In the genomic region with DNA sequence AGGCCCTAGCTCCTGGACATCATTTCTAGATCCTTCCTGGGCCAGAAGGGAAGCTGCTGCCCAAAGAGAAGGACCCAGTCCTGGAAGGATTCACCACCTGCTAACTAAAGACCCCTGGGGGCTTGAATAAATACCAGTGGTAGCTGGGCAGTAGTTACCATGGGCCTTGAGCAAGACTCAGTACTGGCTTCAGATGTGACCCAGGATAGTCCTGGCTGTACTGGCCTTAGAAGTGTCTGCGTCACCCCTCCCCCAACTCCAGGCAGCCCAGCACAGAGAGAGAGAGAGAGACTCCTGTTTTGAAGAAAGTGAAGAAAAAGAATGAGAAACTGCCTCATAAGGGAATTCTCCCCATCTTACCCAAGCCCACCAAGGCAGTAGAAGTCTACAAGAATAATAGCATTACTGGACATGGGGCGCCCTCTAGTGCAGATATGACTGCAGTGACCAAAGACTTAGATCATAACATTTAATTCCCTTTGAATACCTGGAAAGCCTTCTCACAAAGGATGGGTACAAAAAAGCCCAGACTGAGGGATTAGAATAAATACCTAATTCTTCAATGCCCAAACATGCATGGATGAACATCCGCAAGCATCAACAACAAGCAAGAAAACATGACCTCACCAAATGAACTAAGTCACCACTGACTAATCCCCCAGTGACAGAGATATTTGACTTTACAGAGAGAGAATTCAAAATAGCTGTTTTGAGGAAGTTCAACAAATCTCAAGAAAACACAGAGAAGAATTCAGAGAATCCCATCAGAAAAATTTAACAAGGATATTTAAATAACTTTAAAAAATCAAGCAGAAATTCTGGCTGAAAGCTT, we compare ENCODE assay signal across 8 cellular contexts.
DNase-seq lines count a peak whose midpoint lies in the region; ATAC-seq and TF ChIP-seq lines count a peak whose summit lies in the region.

No MANE protein-coding gene starts in this region.

- H3K27ac ChIP-seq in foreskin keratinocyte, result no peak overlapping the region

- DNase-seq in Daoy (ENCODE audit: low read depth) (peak; percentile 38), NCI-H524 (lab: John Stamatoyannopoulos, UW) (peak; percentile 60 to 69), foreskin keratinocyte (peak; percentile 10 to 22), retinal pigment epithelial cell (ENCODE audit: low read depth) (peak; percentile 15)
- DNase-seq in activated CD8-positive, alpha-beta memory T cell treated with anti-CD3 and anti-CD28 coated beads for 24 hours, result peak; percentile 67

- peaks cover 7% of the 10 kb centered on the region for H3K27me3 ChIP-seq in foreskin keratinocyte

- no peak overlapping the region for H3K4me3 ChIP-seq in retinal pigment epithelial cell (ENCODE audit: low read length)

- peak; percentile 83 for TF ChIP-seq CTCF in foreskin keratinocyte (conservative IDR thresholded peaks at IDR 0.05)
- peak; percentile 73 for TF ChIP-seq CTCF in retinal pigment epithelial cell (conservative IDR thresholded peaks at IDR 0.05; ENCODE audit: low read depth, low read length)

- peak; percentile 54 for ATAC-seq in HG02885 (IDR thresholded peaks at IDR 0.05; ENCODE audit: poor library complexity, unreplicated experiment)
- peak; percentile 81 for ATAC-seq in foreskin keratinocyte
- ATAC-seq in HG02763 (IDR thresholded peaks at IDR 0.05; ENCODE audit: unreplicated experiment), result no peak
- no peak for ATAC-seq in HG02973 (IDR thresholded peaks at IDR 0.05; ENCODE audit: unreplicated experiment)

- H3K4me1 ChIP-seq in foreskin keratinocyte, result no peaks in the 10 kb centered on the region

Comparison
In these comparisons a context has a peak if more than half of its experiments do, and no peak if none do; other contexts are left out.
1. DNase-seq: peak in every context shown above with its lines; median percentile 67 in activated CD8-positive, alpha-beta memory T cell treated with anti-CD3 and anti-CD28 coated beads for 24 hours; 64 in NCI-H524; 38 in Daoy; 16 in foreskin keratinocyte; 15 in retinal pigment epithelial cell.
2. ATAC-seq: peak in HG02885 (single experiment) and foreskin keratinocyte (single experiment); none in HG02763 (single experiment) and HG02973 (single experiment).